16 cellular contexts compared by ENCODE assay signal in the genomic region with DNA sequence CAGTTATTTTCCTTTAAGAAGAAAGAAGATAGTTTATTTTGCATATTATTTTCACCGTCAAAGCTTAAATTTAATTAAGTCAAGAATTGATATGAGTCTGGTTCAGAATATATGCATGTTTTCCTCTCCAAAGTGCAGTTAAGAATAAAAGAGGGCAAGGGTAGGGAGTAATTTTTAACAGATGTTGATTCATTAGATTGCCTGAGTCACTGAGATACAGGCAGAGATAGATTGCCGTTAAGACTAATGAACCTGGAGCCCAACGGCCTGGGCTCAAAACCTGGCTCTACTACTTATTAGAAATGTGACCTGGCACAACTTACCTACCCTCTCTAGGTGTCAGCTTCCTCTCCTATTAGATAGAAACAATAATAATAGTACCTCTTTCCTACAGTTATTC.
"Had no signal": no experiment of that assay in that cellular context is flagged by ENCODE, and none has a peak within 500 bp of the region (broad histone marks: within the 10 kb centered on the region; RNA-seq: fewer than 3 reads in every experiment).

No MANE protein-coding gene starts in this region.

- H3K27me3 ChIP-seq: esophagus squamous epithelium, gastroesophageal sphincter, heart left ventricle, tibial artery, uterus had no signal

- H3K36me3 ChIP-seq: esophagus squamous epithelium, gastroesophageal sphincter, heart left ventricle, tibial artery, uterus had no signal

- DNase-seq: activated CD4-positive, alpha-beta T cell treated with anti-CD3 and anti-CD28 coated beads for 36 hours; activated CD4-positive, alpha-beta T cell treated with anti-CD3 and anti-CD28 coated beads, Interleukin-2, amount 50 U/mL, for 48 hours; activated gamma-delta T cell treated with Interleukin-2 at 50 U/mL for 16 hours; activated T-cell treated with anti-CD3 and anti-CD28 coated beads for 4 hours; caudate nucleus; effector memory CD8-positive, alpha-beta T cell; esophagus squamous epithelium; heart left ventricle; kidney glomerular epithelial cell; left ventricle myocardium superior; right cardiac atrium; stimulated activated CD4-positive, alpha-beta T cell treated with anti-CD3 and anti-CD28 coated beads, Interleukin-2, amount 100 ng/mL, for 24 hours; stimulated activated naive CD4-positive, alpha-beta T cell treated with Interleukin-2 at 50 U/mL for 16 hours; tibial artery; uterus had no signal

- H3K9me3 ChIP-seq: esophagus squamous epithelium, gastroesophageal sphincter, heart left ventricle, tibial artery, uterus had no signal

- H3K4me1 ChIP-seq: esophagus squamous epithelium, gastroesophageal sphincter, heart left ventricle, tibial artery, uterus had no signal

- H3K4me3 ChIP-seq: esophagus squamous epithelium, gastroesophageal sphincter, heart left ventricle, tibial artery, uterus had no signal

- H3K27ac ChIP-seq: esophagus squamous epithelium, gastroesophageal sphincter, heart left ventricle, tibial artery, uterus had no signal
